ENCODE assay signal across 12 cellular contexts in the genomic region with DNA sequence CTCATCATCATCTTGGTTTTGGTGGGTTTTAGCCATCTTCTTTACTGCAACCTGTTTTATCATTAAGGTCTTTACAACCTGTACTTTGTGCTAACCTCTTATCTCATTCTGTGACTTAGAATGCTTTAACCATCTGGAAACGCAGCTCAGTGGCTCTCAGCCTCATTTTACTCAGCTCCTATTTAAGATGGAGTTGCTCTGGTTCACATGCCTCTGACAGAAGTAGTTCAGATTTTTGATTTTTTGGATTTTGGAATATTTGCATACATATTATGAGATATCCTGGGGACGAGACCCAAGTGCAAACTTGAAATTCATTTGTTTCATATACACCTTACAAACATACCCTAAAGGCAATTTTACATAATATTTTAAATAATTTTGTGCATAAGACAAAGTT.
"Had no signal": no experiment of that assay in that cellular context is flagged by ENCODE, and none has a peak within 500 bp of the region (broad histone marks: within the 10 kb centered on the region; RNA-seq: fewer than 3 reads in every experiment).

No MANE protein-coding gene starts in this region.

- H3K9me3 ChIP-seq: heart right ventricle, ovary, thoracic aorta had no signal

- H3K27ac ChIP-seq: epithelial cell of prostate, ovary, thoracic aorta had no signal

- H3K27me3 ChIP-seq: heart right ventricle, ovary had no signal

- H3K4me3 Mint-ChIP-seq: activated CD4-positive, alpha-beta memory T cell treated with anti-CD3 and anti-CD28 coated beads for 36 hours had no signal

- H3K36me3 ChIP-seq: ovary, thoracic aorta had no signal

- DNase-seq: activated CD4-positive, alpha-beta memory T cell treated with anti-CD3 and anti-CD28 coated beads for 36 hours; activated gamma-delta T cell; activated T-cell treated with anti-CD3 and anti-CD28 coated beads, Interleukin-2, amount 50 U/mL, for 48 hours; dermis blood vessel endothelial cell; effector memory CD8-positive, alpha-beta T cell; heart right ventricle; mammary epithelial cell; ovary; T1000 had no signal

- ATAC-seq: effector memory CD8-positive, alpha-beta T cell; heart right ventricle; sciatic nerve had no signal

- H3K27ac Mint-ChIP-seq: activated CD4-positive, alpha-beta memory T cell treated with anti-CD3 and anti-CD28 coated beads for 36 hours had no signal

- H3K4me3 ChIP-seq: heart right ventricle, ovary, thoracic aorta had no signal

- H3K9me3 Mint-ChIP-seq: activated CD4-positive, alpha-beta memory T cell treated with anti-CD3 and anti-CD28 coated beads for 36 hours; effector memory CD8-positive, alpha-beta T cell had no signal

- H3K27me3 Mint-ChIP-seq: activated CD4-positive, alpha-beta memory T cell treated with anti-CD3 and anti-CD28 coated beads for 36 hours; effector memory CD8-positive, alpha-beta T cell had no signal
